In the genomic region with DNA sequence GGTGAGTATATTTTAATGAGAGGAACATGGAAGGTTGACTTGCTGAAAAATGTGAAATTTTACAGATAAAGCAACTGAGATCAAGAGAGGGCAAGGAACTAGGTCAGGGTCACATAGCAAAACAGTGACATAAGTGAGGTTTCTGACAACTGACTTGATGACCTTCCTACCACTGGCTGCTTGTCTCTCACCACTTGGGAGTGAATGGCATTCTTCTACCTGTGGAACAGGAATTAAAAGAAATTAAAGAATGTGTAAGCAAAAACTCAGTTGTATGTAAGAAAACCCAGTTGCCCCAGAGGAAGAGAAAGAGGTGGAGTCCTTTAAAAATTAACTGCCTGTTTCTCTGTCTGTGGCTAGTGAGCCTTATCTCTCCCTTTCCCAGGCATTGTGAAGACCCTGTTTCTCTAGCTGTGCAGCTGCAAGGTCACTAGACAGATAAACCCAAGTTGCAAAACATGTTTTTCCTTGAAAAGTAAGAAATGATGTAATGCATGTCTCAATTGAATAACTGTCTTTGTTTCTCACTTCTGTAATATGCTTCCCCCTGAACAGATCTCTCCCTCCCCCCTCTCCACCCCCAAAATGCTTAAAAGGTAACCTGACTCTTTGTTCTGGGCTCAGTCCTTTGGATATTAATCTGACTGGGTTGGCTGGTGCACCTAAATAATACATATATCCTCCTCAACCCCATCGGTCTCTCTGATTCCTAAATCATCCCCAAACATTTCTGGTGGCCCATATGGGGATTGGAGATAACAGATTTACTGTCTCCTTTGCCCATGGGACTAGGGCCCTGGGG, we compare ENCODE assay signal across 1 cellular context.
TF ChIP-seq lines count a peak whose summit lies in the region.

No MANE protein-coding gene starts in this region.

TF ChIP-seq in HepG2, 621 proteins besides CTCF, POLR2A, EP300 and RAD21 (continued from another document and continues in another):
- TF ChIP-seq JARID2 (CRISPR knock-in tag; IDR thresholded peaks at IDR 0.05; ENCODE audit: insufficient replicate concordance) (no peak), IKZF1 (IDR thresholded peaks at IDR 0.05) (no peak), AGO2 (optimal IDR thresholded peaks at IDR 0.05; ENCODE audit: low read depth, low read length) (no peak), SP4 (CRISPR knock-in tag; IDR thresholded peaks at IDR 0.05) (no peak), ZNF574 (CRISPR knock-in tag; IDR thresholded peaks at IDR 0.05) (0 out of 2 replicates have a peak, but pooled peaks have one; percentile 4), PRDM4 (CRISPR knock-in tag; IDR thresholded peaks at IDR 0.05; ENCODE audit: borderline replicate concordance) (no peak), ZNF678 (CRISPR knock-in tag; IDR thresholded peaks at IDR 0.05) (no peak), KIAA2018 (CRISPR knock-in tag; IDR thresholded peaks at IDR 0.05; ENCODE audit: borderline replicate concordance) (no peak), EEA1 (CRISPR knock-in tag; IDR thresholded peaks at IDR 0.05; ENCODE audit: borderline replicate concordance) (no peak), RFX5 (IDR thresholded peaks at IDR 0.05; ENCODE audit: low read depth, low read length) (no peak), HNF4G (IDR thresholded peaks at IDR 0.05; ENCODE audit: borderline replicate concordance, low read depth, low read length) (no peak), HNF4G (CRISPR knock-in tag; IDR thresholded peaks at IDR 0.05; ENCODE audit: borderline replicate concordance, low read depth) (no peak), CAMTA2 (CRISPR knock-in tag; IDR thresholded peaks at IDR 0.05; ENCODE audit: borderline replicate concordance) (0 out of 2 replicates have a peak, but pooled peaks have one; percentile 29), ZNF260 (CRISPR knock-in tag; IDR thresholded peaks at IDR 0.05; ENCODE audit: borderline replicate concordance, low read depth) (no peak), NCOA1 (CRISPR knock-in tag; IDR thresholded peaks at IDR 0.05) (no peak), ZNF101 (CRISPR knock-in tag; IDR thresholded peaks at IDR 0.05; ENCODE audit: borderline replicate concordance, low read depth) (no peak), ZNF841 (CRISPR knock-in tag; IDR thresholded peaks at IDR 0.05; ENCODE audit: borderline replicate concordance) (no peak), ZNF232 (CRISPR knock-in tag; IDR thresholded peaks at IDR 0.05; ENCODE audit: borderline replicate concordance) (peak; percentile 1; the same call in 1 of the 2 replicates), ZNF740 (CRISPR knock-in tag; IDR thresholded peaks at IDR 0.05) (peak; percentile 75), KDM6A (CRISPR knock-in tag; IDR thresholded peaks at IDR 0.05; ENCODE audit: low read depth) (peak; percentile 58; the same call in 1 of the 2 replicates), ZNF251 (CRISPR knock-in tag; IDR thresholded peaks at IDR 0.05) (no peak), ZNF670 (CRISPR knock-in tag; IDR thresholded peaks at IDR 0.05; ENCODE audit: borderline replicate concordance) (peak; percentile 60; the same call in 1 of the 2 replicates), ZKSCAN8 (CRISPR knock-in tag; IDR thresholded peaks at IDR 0.05; ENCODE audit: borderline replicate concordance) (peak; percentile 91; the same call in 1 of the 2 replicates), ZNF552 (CRISPR knock-in tag; IDR thresholded peaks at IDR 0.05; ENCODE audit: borderline replicate concordance) (no peak), IRF2 (CRISPR knock-in tag; IDR thresholded peaks at IDR 0.05) (peak; percentile 44; the same call in 1 of the 2 replicates), ZNF343 (CRISPR knock-in tag; IDR thresholded peaks at IDR 0.05) (peak; percentile 42; the same call in 1 of the 2 replicates), ZNF264 (CRISPR knock-in tag; IDR thresholded peaks at IDR 0.05) (no peak), KAT8 (CRISPR knock-in tag; IDR thresholded peaks at IDR 0.05) (peak; percentile 81), GMEB1 (CRISPR knock-in tag; IDR thresholded peaks at IDR 0.05; ENCODE audit: borderline replicate concordance) (0 out of 2 replicates have a peak, but pooled peaks have one; percentile 33)
- TF ChIP-seq, protein P1, sequence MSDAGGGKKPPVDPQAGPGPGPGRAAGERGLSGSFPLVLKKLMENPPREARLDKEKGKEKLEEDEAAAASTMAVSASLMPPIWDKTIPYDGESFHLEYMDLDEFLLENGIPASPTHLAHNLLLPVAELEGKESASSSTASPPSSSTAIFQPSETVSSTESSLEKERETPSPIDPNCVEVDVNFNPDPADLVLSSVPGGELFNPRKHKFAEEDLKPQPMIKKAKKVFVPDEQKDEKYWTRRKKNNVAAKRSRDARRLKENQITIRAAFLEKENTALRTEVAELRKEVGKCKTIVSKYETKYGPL (CRISPR knock-in tag; IDR thresholded peaks at IDR 0.05) = peak; percentile 84
- TF ChIP-seq, protein P2, sequence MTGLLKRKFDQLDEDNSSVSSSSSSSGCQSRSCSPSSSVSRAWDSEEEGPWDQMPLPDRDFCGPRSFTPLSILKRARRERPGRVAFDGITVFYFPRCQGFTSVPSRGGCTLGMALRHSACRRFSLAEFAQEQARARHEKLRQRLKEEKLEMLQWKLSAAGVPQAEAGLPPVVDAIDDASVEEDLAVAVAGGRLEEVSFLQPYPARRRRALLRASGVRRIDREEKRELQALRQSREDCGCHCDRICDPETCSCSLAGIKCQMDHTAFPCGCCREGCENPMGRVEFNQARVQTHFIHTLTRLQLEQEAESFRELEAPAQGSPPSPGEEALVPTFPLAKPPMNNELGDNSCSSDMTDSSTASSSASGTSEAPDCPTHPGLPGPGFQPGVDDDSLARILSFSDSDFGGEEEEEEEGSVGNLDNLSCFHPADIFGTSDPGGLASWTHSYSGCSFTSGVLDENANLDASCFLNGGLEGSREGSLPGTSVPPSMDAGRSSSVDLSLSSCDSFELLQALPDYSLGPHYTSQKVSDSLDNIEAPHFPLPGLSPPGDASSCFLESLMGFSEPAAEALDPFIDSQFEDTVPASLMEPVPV (CRISPR knock-in tag; IDR thresholded peaks at IDR 0.05) = no peak
- TF ChIP-seq, protein P3, sequence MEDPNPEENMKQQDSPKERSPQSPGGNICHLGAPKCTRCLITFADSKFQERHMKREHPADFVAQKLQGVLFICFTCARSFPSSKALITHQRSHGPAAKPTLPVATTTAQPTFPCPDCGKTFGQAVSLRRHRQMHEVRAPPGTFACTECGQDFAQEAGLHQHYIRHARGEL (CRISPR knock-in tag; IDR thresholded peaks at IDR 0.05) = 0 out of 2 replicates have a peak, but pooled peaks have one; percentile 60
- TF ChIP-seq, protein P4, sequence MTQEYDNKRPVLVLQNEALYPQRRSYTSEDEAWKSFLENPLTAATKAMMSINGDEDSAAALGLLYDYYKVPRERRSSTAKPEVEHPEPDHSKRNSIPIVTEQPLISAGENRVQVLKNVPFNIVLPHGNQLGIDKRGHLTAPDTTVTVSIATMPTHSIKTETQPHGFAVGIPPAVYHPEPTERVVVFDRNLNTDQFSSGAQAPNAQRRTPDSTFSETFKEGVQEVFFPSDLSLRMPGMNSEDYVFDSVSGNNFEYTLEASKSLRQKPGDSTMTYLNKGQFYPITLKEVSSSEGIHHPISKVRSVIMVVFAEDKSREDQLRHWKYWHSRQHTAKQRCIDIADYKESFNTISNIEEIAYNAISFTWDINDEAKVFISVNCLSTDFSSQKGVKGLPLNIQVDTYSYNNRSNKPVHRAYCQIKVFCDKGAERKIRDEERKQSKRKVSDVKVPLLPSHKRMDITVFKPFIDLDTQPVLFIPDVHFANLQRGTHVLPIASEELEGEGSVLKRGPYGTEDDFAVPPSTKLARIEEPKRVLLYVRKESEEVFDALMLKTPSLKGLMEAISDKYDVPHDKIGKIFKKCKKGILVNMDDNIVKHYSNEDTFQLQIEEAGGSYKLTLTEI (CRISPR knock-in tag; conservative IDR thresholded peaks at IDR 0.05) = no peak
